In the genomic region with DNA sequence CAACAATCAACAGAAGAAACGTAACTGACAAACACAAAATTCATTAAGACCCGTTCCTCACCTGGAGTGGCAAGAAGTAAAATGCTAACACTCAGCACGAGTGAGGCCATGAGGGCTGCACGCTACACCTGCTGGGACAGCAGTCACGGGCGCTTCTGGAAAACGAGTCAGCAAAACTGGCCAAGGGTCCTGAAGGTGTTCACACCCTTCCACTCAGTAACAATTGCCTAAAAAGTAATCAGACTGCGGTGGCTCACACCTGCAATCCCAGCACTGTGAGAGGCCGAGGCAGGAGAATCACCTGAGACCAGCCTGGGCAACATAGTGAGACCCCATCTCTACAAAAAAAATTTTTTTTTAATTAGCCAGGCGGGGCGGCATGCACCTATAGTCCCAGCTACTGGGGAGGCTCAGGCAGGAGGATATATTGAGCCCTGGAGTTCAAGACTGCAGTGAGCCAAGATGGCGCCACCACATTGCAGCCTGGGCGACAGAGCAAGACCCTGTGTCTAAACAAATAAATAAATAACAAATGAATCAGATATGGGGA, we compare ENCODE assay signal across 17 cellular contexts.
"Had no signal": no experiment of that assay in that cellular context is flagged by ENCODE, and none has a peak within 500 bp of the region (broad histone marks: within the 10 kb centered on the region; RNA-seq: fewer than 3 reads in every experiment).

No MANE protein-coding gene starts in this region.

- H3K4me3 ChIP-seq: adrenal gland, gastrocnemius medialis, lung, psoas muscle, testis had no signal

- H3K4me1 ChIP-seq: adrenal gland, psoas muscle had no signal

- DNase-seq: activated CD4-positive, alpha-beta T cell treated with anti-CD3 and anti-CD28 coated beads, Interleukin-2, amount 50 U/mL, for 1 hour; activated gamma-delta T cell treated with Interleukin-2 at 50 U/mL for 16 hours; activated T-cell treated with anti-CD3 and anti-CD28 coated beads, Interleukin-2, amount 50 U/mL, for 24 hours; caudate nucleus; cortex of kidney; effector memory CD8-positive, alpha-beta T cell; occipital lobe; stimulated activated CD4-positive, alpha-beta T cell treated with anti-CD3 and anti-CD28 coated beads, Interleukin-2, amount 100 ng/mL, for 48 hours; testis had no signal

- H3K27ac Mint-ChIP-seq: activated T-cell treated with anti-CD3 and anti-CD28 coated beads, Interleukin-2, amount 50 U/mL, for 24 hours; effector memory CD8-positive, alpha-beta T cell; stimulated activated naive CD8-positive, alpha-beta T cell treated with anti-CD3 and anti-CD28 coated beads, Interleukin-15, Interleukin-2, amounts not matched to agents 100 ng/mL and 50 ng/mL, for 24 hours had no signal

- H3K4me2 ChIP-seq: SK-N-SH had no signal

- H3K9ac ChIP-seq: SK-N-SH had no signal

- ATAC-seq: effector memory CD8-positive, alpha-beta T cell; gastrocnemius medialis; naive thymus-derived CD8-positive, alpha-beta T cell; psoas muscle had no signal

- H3K27me3 Mint-ChIP-seq: activated T-cell treated with anti-CD3 and anti-CD28 coated beads, Interleukin-2, amount 50 U/mL, for 24 hours; effector memory CD8-positive, alpha-beta T cell; naive thymus-derived CD8-positive, alpha-beta T cell; stimulated activated naive CD8-positive, alpha-beta T cell treated with anti-CD3 and anti-CD28 coated beads, Interleukin-15, Interleukin-2, amounts not matched to agents 100 ng/mL and 50 ng/mL, for 24 hours had no signal

- H3K4me3 Mint-ChIP-seq: activated T-cell treated with anti-CD3 and anti-CD28 coated beads, Interleukin-2, amount 50 U/mL, for 24 hours; effector memory CD8-positive, alpha-beta T cell; stimulated activated naive CD8-positive, alpha-beta T cell treated with anti-CD3 and anti-CD28 coated beads, Interleukin-15, Interleukin-2, amounts not matched to agents 100 ng/mL and 50 ng/mL, for 24 hours had no signal

- H3K27me3 ChIP-seq: adrenal gland, gastrocnemius medialis, testis had no signal

- H3K27ac ChIP-seq: adrenal gland, epithelial cell of prostate, gastrocnemius medialis, psoas muscle, testis had no signal

- H3K9me2 ChIP-seq: SK-N-SH had no signal

- H3K36me3 ChIP-seq: adrenal gland, gastrocnemius medialis had no signal

- H3K9me3 ChIP-seq: psoas muscle, testis had no signal
